In the genomic region with DNA sequence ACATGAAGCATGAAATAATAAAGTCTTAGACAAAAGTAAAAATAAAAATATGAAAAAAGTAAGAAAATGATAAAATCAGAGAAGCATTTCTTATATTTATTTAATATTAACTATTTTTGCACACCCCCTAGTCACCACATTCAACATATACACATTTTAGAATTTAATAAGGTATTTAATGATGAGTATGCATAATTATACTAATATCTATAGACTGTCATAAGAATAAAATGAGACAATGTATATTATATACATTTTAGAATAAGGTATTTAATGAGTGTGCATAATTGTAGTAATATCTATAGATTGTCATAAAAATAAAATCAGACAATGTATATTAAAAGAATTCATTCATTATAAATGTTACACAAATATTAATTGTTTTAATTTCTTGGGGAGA, we compare ENCODE assay signal across 19 cellular contexts. TPM values are rescaled to one million over a fixed set of nuclear protein-coding genes. Genes with fewer than 3 reads are reported as not detected.
DNase-seq lines count a peak whose midpoint lies in the region; ATAC-seq, FAIRE-seq and TF ChIP-seq lines count a peak whose summit lies in the region.
"Had no signal": no experiment of that assay in that cellular context is flagged by ENCODE, and none has a peak within 500 bp of the region (broad histone marks: within the 10 kb centered on the region; RNA-seq: fewer than 3 reads in every experiment).

No MANE protein-coding gene starts in this region.

- H3K9ac ChIP-seq in IMR-90 (ENCODE audit: low read depth, low read length) (no peak overlapping the region), K562 (ENCODE audit: insufficient read depth in 1 of 2, low read depth in 2 of 2, low read length in 2 of 2) (no peak overlapping the region)

- no peaks in the 10 kb centered on the region for H3K79me1 ChIP-seq in IMR-90 (ENCODE audit: low read depth in 1 of 2, low read length in 2 of 2)

- no peak overlapping the region for H4K5ac ChIP-seq in IMR-90 (ENCODE audit: low read depth, low read length)

- no peak overlapping the region for H2BK120ac ChIP-seq in IMR-90 (ENCODE audit: low read depth, low read length)

- dilution Hi-C loops in IMR-90 (cut with HindIII; ENCODE audit: low sequenced_read_pairs, unreplicated experiment) = no loop called here

- CTCF ChIA-PET in IMR-90 (lab: Yijun Ruan, JAX) (no interaction called here), K562 (lab: Yijun Ruan, JAX; ENCODE audit: low intra/inter-chr PET ratio) (no interaction called here)

- TF ChIP-seq EP300 in K562 (IDR thresholded peaks at IDR 0.05; ENCODE audit: low read length) = no peak

- H3K14ac ChIP-seq in IMR-90 (replicated peaks; ENCODE audit: low read depth, low read length) = no peak overlapping the region

- H2BK15ac ChIP-seq in IMR-90 (ENCODE audit: low read depth, low read length) = no peak overlapping the region

- peak; percentile 88 for FAIRE-seq in A204.1 (lab: Jason Lieb, UNC)
- FAIRE-seq in K562 (lab: Jason Lieb, UNC) = no peak
- peak; percentile 66 for FAIRE-seq in frontal cortex (lab: Jason Lieb, UNC)
- FAIRE-seq: GM12892, H54 had no signal

- H3K9me1 ChIP-seq in IMR-90 (ENCODE audit: insufficient read depth, low read length) = no peaks in the 10 kb centered on the region
- no peaks in the 10 kb centered on the region for H3K9me1 ChIP-seq in K562 (ENCODE audit: control insufficient read depth, insufficient read depth, low read length)

- no peak overlapping the region for H4K91ac ChIP-seq in IMR-90 (ENCODE audit: insufficient read depth, low read depth, low read length)

- H3K27me3 ChIP-seq in IMR-90 (ENCODE audit: control insufficient read depth, insufficient read depth, low read length) (no peaks in the 10 kb centered on the region), K562 (ENCODE audit: control insufficient read depth in 2 of 2, insufficient read depth in 2 of 2, low read length in 2 of 2) (no peaks in the 10 kb centered on the region)

- H3K4me2 ChIP-seq in IMR-90 (ENCODE audit: low read depth, low read length) (no peak overlapping the region), K562 (ENCODE audit: insufficient read depth, low read length) (no peak overlapping the region)
- H3K4me2 ChIP-seq: GM23338 had no signal

- TF ChIP-seq RAD21 in IMR-90 (IDR thresholded peaks at IDR 0.05; ENCODE audit: low read length) (no peak), K562 (CRISPR knock-in tag; conservative IDR thresholded peaks at IDR 0.05 in 1 of 2, IDR thresholded peaks at IDR 0.05 in 1 of 2) (no peak)

- no peaks in the 10 kb centered on the region for H3K36me3 ChIP-seq in IMR-90 (ENCODE audit: control insufficient read depth, insufficient read depth, low read length)
- no peaks in the 10 kb centered on the region for H3K36me3 ChIP-seq in K562 (ENCODE audit: control insufficient read depth, insufficient read depth, low read length)
- H3K36me3 ChIP-seq: HAP-1 had no signal

- H2AK9ac ChIP-seq in IMR-90 (replicated peaks; ENCODE audit: low read depth, low read length, poor library complexity) = no peak overlapping the region

- H4K8ac ChIP-seq in IMR-90 (ENCODE audit: low read depth in 2 of 2, low read length in 2 of 2) = no peak overlapping the region

- H2AK5ac ChIP-seq in IMR-90 (ENCODE audit: low read depth, low read length) = no peak overlapping the region

- H3K18ac ChIP-seq in IMR-90 (ENCODE audit: low read depth, low read length) = no peak overlapping the region

- no peak overlapping the region for H2BK5ac ChIP-seq in IMR-90 (ENCODE audit: low read depth, low read length, poor library complexity, severe bottlenecking)

- intact Hi-C loops in IMR-90 (cut with micrococcal nuclease) (no loop called here), K562 (cut with micrococcal nuclease) (no loop called here)

- no peak overlapping the region for H3K56ac ChIP-seq in IMR-90 (ENCODE audit: extremely low read depth, insufficient read depth, low read length)

- H3K4ac ChIP-seq in IMR-90 (ENCODE audit: low read depth, low read length) = no peak overlapping the region

- no peak for TF ChIP-seq CTCF in IMR-90 (conservative IDR thresholded peaks at IDR 0.05; ENCODE audit: low read depth, low read length)
- TF ChIP-seq CTCF in K562 (IDR thresholded peaks at IDR 0.05 in 2 of 3, conservative IDR thresholded peaks at IDR 0.05 in 1 of 3; ENCODE audit: insufficient read depth in 2 of 3, low read depth in 1 of 3, low read length in 3 of 3) = no peak

- H2AFZ ChIP-seq in IMR-90 (replicated peaks; ENCODE audit: low read length, poor library complexity) (no peak overlapping the region), K562 (ENCODE audit: low read depth, low read length) (no peak overlapping the region)
- H2AFZ ChIP-seq: GM23338 had no signal

- ATAC-seq in IMR-90 (ENCODE audit: low read depth) = no peak
- no peak for ATAC-seq in K562
- ATAC-seq in GM21723 (IDR thresholded peaks at IDR 0.05; ENCODE audit: unreplicated experiment) = no peak
- ATAC-seq in HG03457 (IDR thresholded peaks at IDR 0.05; ENCODE audit: unreplicated experiment) = no peak
- ATAC-seq: GM23338 had no signal

- H3K9me3 ChIP-seq in IMR-90 (ENCODE audit: control insufficient read depth, insufficient read depth, low read length) = peaks cover 4% of the 10 kb centered on the region; the same call in 1 of the 2 replicates
- H3K9me3 ChIP-seq in K562 (replicated peaks; ENCODE audit: control insufficient read depth, insufficient read depth, low read depth, low read length) = no peaks in the 10 kb centered on the region
- H3K9me3 ChIP-seq: HAP-1 had no signal

- DNase-seq in IMR-90 = no peak
- DNase-seq in K562 (ENCODE audit: extremely low read depth in 1 of 4, low spot score in 3 of 4) = no peak
- no peak for DNase-seq in frontal cortex (ENCODE audit: low spot score in 2 of 2)
- no peak for DNase-seq in activated gamma-delta T cell treated with Interleukin-2 at 50 U/mL for 16 hours
- DNase-seq in hepatic stellate cell (ENCODE audit: low spot score) = no peak
- DNase-seq: C1 segment of cervical spinal cord; Calu3; CD4-positive, alpha-beta memory T cell; COR-L47; DMS53; DMS79 treated with DMSO at 0.1 percent for 48 hours had no signal

- H3K79me2 ChIP-seq in K562 (ENCODE audit: control insufficient read depth, insufficient read depth, low read length) = no peaks in the 10 kb centered on the region

- H3K4me3 ChIP-seq in IMR-90 (ENCODE audit: insufficient read depth, low read depth, low read length) (no peak overlapping the region), K562 (no peak overlapping the region)
- H3K4me3 ChIP-seq: GM23338, HAP-1 had no signal

- TF ChIP-seq POLR2A in IMR-90 (IDR thresholded peaks at IDR 0.05; ENCODE audit: low read depth, low read length) (no peak), K562 (conservative IDR thresholded peaks at IDR 0.05) (no peak)

- no peaks in the 10 kb centered on the region for H3K4me1 ChIP-seq in IMR-90 (ENCODE audit: control insufficient read depth, insufficient read depth, low read length)
- no peaks in the 10 kb centered on the region for H3K4me1 ChIP-seq in K562 (replicated peaks in 1 of 2; ENCODE audit: control insufficient read depth in 2 of 2, insufficient read depth in 2 of 2, low read length in 2 of 2)
- H3K4me1 ChIP-seq: HAP-1 had no signal

- H2BK20ac ChIP-seq in IMR-90 (ENCODE audit: low read depth, low read length) = no peak overlapping the region

- BruUV-seq in IMR-90 (replicated peaks; lab: Mats Ljungman, UMichigan) (no TSS peak), K562 (replicated peaks; lab: Mats Ljungman, UMichigan) (no TSS peak)

- H4K20me1 ChIP-seq in IMR-90 (ENCODE audit: insufficient read depth, low read length) = no peaks in the 10 kb centered on the region
- H4K20me1 ChIP-seq in K562 (replicated peaks; ENCODE audit: control insufficient read depth, insufficient read depth, low read length) = no peaks in the 10 kb centered on the region

- POLR2A ChIA-PET in IMR-90 (lab: Charles Lee; ENCODE audit: unreplicated experiment) = no interaction called here
- POLR2A ChIA-PET in K562 (lab: Yijun Ruan, JAX) = no interaction called here

- H3K27ac ChIP-seq in IMR-90 (ENCODE audit: insufficient read depth, low read length) (no peak overlapping the region), K562 (ENCODE audit: extremely low read depth, low read depth, low read length) (no peak overlapping the region)
- H3K27ac ChIP-seq: 22Rv1 had no signal

- H3K23ac ChIP-seq in IMR-90 (ENCODE audit: low read depth, low read length) = no peak overlapping the region

- in situ Hi-C loops in IMR-90 (cut with MboI; ENCODE audit: low sequenced_read_pairs) (no loop called here), K562 (cut with MboI) (no loop called here)

TF ChIP-seq in IMR-90, 13 proteins besides CTCF, POLR2A, EP300 and RAD21 (continues in another document):
- TF ChIP-seq MAFK (IDR thresholded peaks at IDR 0.05; ENCODE audit: low read depth, low read length) (peak; percentile 44; the same call in 1 of the 2 replicates), BHLHE40 (IDR thresholded peaks at IDR 0.05; ENCODE audit: low read depth, low read length) (no peak), RFX5 (IDR thresholded peaks at IDR 0.05; ENCODE audit: low read depth, low read length) (no peak)

TF ChIP-seq in K562, 482 proteins besides CTCF, POLR2A, EP300 and RAD21 (continues in another document):
- TF ChIP-seq MYNN (IDR thresholded peaks at IDR 0.05) (no peak), MYNN (CRISPR knock-in tag; IDR thresholded peaks at IDR 0.05) (no peak)

RNA-seq across cellular contexts. Expression of gene PIGK, which starts 18.9 kb away (rescaled TPM):
- 15.6 and 39.2 TPM in 2 replicates for total RNA-seq in IMR-90 (2012; rRNA removed)
- polyA plus RNA-seq in IMR-90 (2012; rRNA removed) = 13.6 and 21.2 TPM in 2 replicates
- polyA plus RNA-seq in IMR-90 (2012; cell fraction: cytosol; rRNA removed) = 1.4 and 2.7 TPM in 2 replicates
- polyA plus RNA-seq in IMR-90 (2012; cell fraction: nucleus; rRNA removed; ENCODE audit: low replicate concordance) = 1.1 and 4.0 TPM in 2 replicates
- 14.2 and 31.2 TPM in 2 replicates for total RNA-seq in K562 (2011; cell fraction: chromatin; rRNA removed; ENCODE audit: low replicate concordance)
- total RNA-seq in K562 (2011; cell fraction: nucleolus; rRNA removed) = 14.7 and 17.5 TPM in 2 replicates
- 25.7 and 25.8 TPM in 2 replicates for total RNA-seq in K562 (2011; cell fraction: nucleoplasm; rRNA removed)
- 11.5 and 15.7 TPM in 2 replicates for total RNA-seq in K562 (2014; rRNA removed)
- total RNA-seq in K562 (2014; rRNA removed; fragmentation: Illumina TruSeq; extraction: Trizol) = 30.6 and 35.8 TPM in 2 replicates
- total RNA-seq in K562 (2015; rRNA removed; fragmentation: Illumina TruSeq; extraction: Trizol) = 27.8 and 29.9 TPM in 2 replicates
- 22.3 and 28.3 TPM in 2 replicates for total RNA-seq in K562 (2021)
- 22.7 and 31.9 TPM in 2 replicates for polyA plus RNA-seq in K562 (2011; rRNA removed)
- polyA plus RNA-seq in K562 (2011; cell fraction: cytosol; rRNA removed) = 6.0 and 10.4 TPM in 2 replicates
- 2.7 and 5.1 TPM in 2 replicates for polyA plus RNA-seq in K562 (2011; cell fraction: nucleus; rRNA removed)
- 14.7 and 18.9 TPM in 2 replicates for polyA plus RNA-seq in K562 (2012)
- 24.5 and 26.8 TPM in 2 replicates for polyA plus RNA-seq in K562 (2014; fragmentation: Illumina TruSeq; extraction: Trizol)
- polyA plus RNA-seq in K562 (2014; fragmentation: Nextera tagmentation; extraction: Ambion mirVana) = 10 to 100 TPM; 52.0 to 59.5 TPM
- polyA plus RNA-seq in K562 (2014; rRNA removed) = 18.8 and 20.4 TPM in 2 replicates
- polyA minus RNA-seq in K562 (2011; rRNA and poly(A)+ RNA removed) = 27.6 and 31.2 TPM in 2 replicates
- polyA minus RNA-seq in K562 (2011; cell fraction: cytosol; rRNA and poly(A)+ RNA removed) = 21.4 and 25.9 TPM in 2 replicates
- polyA minus RNA-seq in K562 (2011; cell fraction: nucleus; rRNA and poly(A)+ RNA removed) = 10.2 and 14.2 TPM in 2 replicates
- 26.5 TPM for total RNA-seq in frontal cortex
